Comparison of ENCODE assay signal across 16 cellular contexts in genomic region chr7:74572301-74573090, GRCh38.
DNase-seq lines count a peak whose midpoint lies in the region; ATAC-seq and TF ChIP-seq lines count a peak whose summit lies in the region.
"Had no signal": no experiment of that assay in that cellular context is flagged by ENCODE, and none has a peak within 500 bp of the region (broad histone marks: within the 10 kb centered on the region; RNA-seq: fewer than 3 reads in every experiment).

No MANE protein-coding gene starts in this region.

- no peak for TF ChIP-seq EP300 in stomach (IDR thresholded peaks at IDR 0.05)

- WGBS in right cardiac atrium, result 58% methylated on average over 12 of the region's 12 CpGs
- WGBS in stomach, 5 donors, result 51 to 72% (median 60%) methylated on average over 12 of the region's 12 CpGs

- DNase-seq in NCI-H2227 treated with DMSO at 0.1 percent for 48 hours (lab: John Stamatoyannopoulos, UW) (peak; percentile 17), NCI-H2227 (lab: John Stamatoyannopoulos, UW; ENCODE audit: unreplicated experiment) (no peak), T-helper 17 cell (no peak), right cardiac atrium (peak in 2 of 3 donors; percentile 63 to 71), stomach (peak; percentile 34), SHP77 treated with DMSO at 0.1 percent for 48 hours (lab: John Stamatoyannopoulos, UW) (no peak)
- DNase-seq: activated CD4-positive, alpha-beta T cell treated with anti-CD3 and anti-CD28 coated beads for 48 hours; activated T-cell treated with anti-CD3 and anti-CD28 coated beads, Interleukin-2, amount 50 U/mL, for 72 hours; foreskin melanocyte; NCI-H187; stimulated activated CD4-positive, alpha-beta T cell treated with anti-CD3 and anti-CD28 coated beads, Interleukin-12 subunit alpha, Interleukin-12 subunit beta, amount 100 ng/mL, for 4 hours had no signal

- TF ChIP-seq CTCF in stomach (IDR thresholded peaks at IDR 0.05), result no peak

- H3K4me1 ChIP-seq in right cardiac atrium (ENCODE audit: control insufficient read depth, insufficient read depth, low read length) (peaks cover 2% of the 10 kb centered on the region), stomach (peaks cover 0 to 9% (median 0%) of the 10 kb centered on the region in 4 donors)
- H3K4me1 ChIP-seq: ascending aorta had no signal

- no peaks in the 10 kb centered on the region for H3K36me3 ChIP-seq in stomach
- H3K36me3 ChIP-seq: ascending aorta had no signal

- no peak overlapping the region for H3K4me3 ChIP-seq in right cardiac atrium (ENCODE audit: low read length)
- no peak overlapping the region for H3K4me3 ChIP-seq in stomach
- H3K4me3 ChIP-seq: ascending aorta had no signal

- ATAC-seq in T-helper 17 cell (no peak), right cardiac atrium (peak; percentile 43 to 62), GM21723 (IDR thresholded peaks at IDR 0.05; ENCODE audit: unreplicated experiment) (no peak), HG02852 (IDR thresholded peaks at IDR 0.05; ENCODE audit: unreplicated experiment) (no peak)
- ATAC-seq: activated T-cell treated with anti-CD3 and anti-CD28 coated beads, Interleukin-2, amount 50 U/mL, for 72 hours had no signal

- H3K4me1 Mint-ChIP-seq in T-helper 17 cell, result peaks cover 42% of the 10 kb centered on the region

- no peaks in the 10 kb centered on the region for H3K27me3 ChIP-seq in right cardiac atrium (ENCODE audit: control insufficient read depth, insufficient read depth)
- no peaks in the 10 kb centered on the region for H3K27me3 ChIP-seq in stomach
- H3K27me3 ChIP-seq: ascending aorta had no signal

- peak overlapping the region; percentile 6 for H3K27ac ChIP-seq in right cardiac atrium (ENCODE audit: low read length)
- no peak overlapping the region for H3K27ac ChIP-seq in stomach
- H3K27ac ChIP-seq: 22Rv1, ascending aorta had no signal

- peaks cover 3% of the 10 kb centered on the region for H3K36me3 Mint-ChIP-seq in T-helper 17 cell (ENCODE audit: low read depth)

- intact Hi-C loops in right cardiac atrium (cut with DNase I) (no loop called here), stomach (cut with DNase I; ENCODE audit: low total_unique reads) (no loop called here)

- H3K27me3 Mint-ChIP-seq in T-helper 17 cell, result no peaks in the 10 kb centered on the region
- H3K27me3 Mint-ChIP-seq: type B pancreatic cell had no signal

- H3K9me3 ChIP-seq in T-helper 17 cell (ENCODE audit: control insufficient read depth, low read length, poor library complexity, severe bottlenecking) (no peaks in the 10 kb centered on the region), right cardiac atrium (ENCODE audit: control insufficient read depth, low read length) (no peaks in the 10 kb centered on the region), stomach (no peaks in the 10 kb centered on the region)
- H3K9me3 ChIP-seq: ascending aorta had no signal

- H3K27ac Mint-ChIP-seq in T-helper 17 cell, result peak overlapping the region; percentile 98
- H3K27ac Mint-ChIP-seq: activated T-cell treated with anti-CD3 and anti-CD28 coated beads, Interleukin-2, amount 50 U/mL, for 72 hours; type B pancreatic cell had no signal

- TF ChIP-seq POLR2A in stomach (IDR thresholded peaks at IDR 0.05), result no peak

- peak overlapping the region; percentile 2 for H3K4me3 Mint-ChIP-seq in T-helper 17 cell
- H3K4me3 Mint-ChIP-seq: activated T-cell treated with anti-CD3 and anti-CD28 coated beads, Interleukin-2, amount 50 U/mL, for 72 hours; type B pancreatic cell had no signal

Comparison
In these comparisons a context has a peak if more than half of its experiments do, and no peak if none do; other contexts are left out.
1. DNase-seq: peak in NCI-H2227 treated with DMSO at 0.1 percent for 48 hours (single experiment), right cardiac atrium (2 of 3) and stomach (single experiment); none in NCI-H2227 (single experiment), T-helper 17 cell (0 of 3) and SHP77 treated with DMSO at 0.1 percent for 48 hours (single experiment).
2. ATAC-seq: peak in right cardiac atrium (2 of 2); none in T-helper 17 cell (single experiment), GM21723 (single experiment) and HG02852 (single experiment).